1 cellular context compared by ENCODE assay signal in the genomic region with DNA sequence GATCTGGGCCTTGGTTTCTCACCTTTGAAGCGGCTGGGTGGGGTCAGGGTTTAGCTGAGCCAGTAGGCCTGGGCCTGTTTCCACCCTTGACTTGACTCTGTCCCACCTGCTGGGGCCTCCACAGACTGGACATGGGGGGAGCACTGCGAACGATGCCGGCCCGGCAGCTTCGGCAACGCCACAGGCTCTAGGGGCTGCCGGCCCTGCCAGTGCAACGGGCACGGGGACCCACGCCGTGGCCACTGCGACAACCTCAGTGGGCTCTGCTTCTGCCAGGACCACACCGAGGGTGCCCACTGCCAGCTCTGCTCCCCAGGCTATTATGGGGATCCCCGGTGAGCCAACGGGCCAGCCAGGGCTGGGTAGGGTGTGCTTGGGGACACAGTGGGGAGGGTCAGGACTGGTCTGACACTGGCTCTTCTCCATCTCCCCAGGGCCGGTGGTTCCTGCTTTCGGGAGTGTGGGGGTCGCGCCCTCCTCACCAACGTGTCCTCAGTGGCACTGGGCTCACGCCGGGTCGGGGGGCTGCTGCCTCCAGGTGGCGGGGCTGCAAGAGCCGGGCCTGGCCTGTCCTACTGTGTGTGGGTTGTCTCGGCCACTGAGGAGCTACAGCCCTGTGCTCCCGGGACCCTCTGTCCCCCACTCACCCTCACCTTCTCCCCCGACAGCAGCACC.
A peak's percentile ranks its signal among the peaks of the same experiment; 100 is the strongest.
TF ChIP-seq lines count a peak whose summit lies in the region.

No MANE protein-coding gene starts in this region.

TF ChIP-seq in HepG2, 621 proteins besides CTCF, POLR2A, EP300 and RAD21:
- TF ChIP-seq RORA (CRISPR knock-in tag; IDR thresholded peaks at IDR 0.05) (no peak), AGO2 (optimal IDR thresholded peaks at IDR 0.05; ENCODE audit: low read depth, low read length) (peak; percentile 13)
